Comparison of ENCODE assay signal across 1 cellular context in the genomic region with DNA sequence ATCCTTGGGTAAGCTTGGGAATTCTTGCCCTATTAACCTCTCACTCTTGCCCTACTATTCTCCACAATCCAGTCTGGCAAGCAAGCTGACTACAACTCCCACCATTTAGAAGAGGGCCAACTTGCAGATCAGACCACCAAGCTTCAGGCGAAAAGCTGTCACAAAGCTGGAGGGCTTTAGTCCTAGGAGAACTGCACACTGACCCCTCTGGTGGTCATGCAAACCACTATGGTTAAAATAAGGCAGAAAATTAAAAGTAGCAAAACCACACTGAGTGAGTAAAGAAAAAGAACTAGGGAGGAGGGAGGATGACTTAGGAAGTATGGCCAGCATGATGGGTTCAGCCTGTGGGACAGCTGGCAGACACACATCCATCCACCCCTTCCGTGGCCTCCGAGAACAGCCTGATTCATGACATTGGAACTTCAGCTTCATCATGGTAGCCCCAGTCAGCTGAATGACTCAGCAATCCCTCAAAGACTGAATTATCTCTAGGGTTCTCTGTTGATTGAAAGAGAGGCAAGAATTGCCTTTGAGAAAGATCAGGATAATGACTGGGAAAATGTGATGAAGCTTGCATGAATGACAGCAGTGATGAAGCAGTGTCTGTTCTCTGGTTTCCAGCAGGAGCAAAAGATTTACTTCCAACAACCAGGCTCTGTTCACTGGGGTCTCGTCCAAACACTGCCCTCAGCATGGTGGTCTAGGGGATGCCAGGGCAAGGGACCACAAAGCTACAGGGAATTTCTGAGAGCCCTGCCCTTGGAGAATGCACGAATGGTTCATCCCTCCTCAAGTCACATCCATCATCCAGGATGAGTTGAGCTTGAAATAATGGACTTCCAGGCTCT.
TF ChIP-seq lines count a peak whose summit lies in the region.

No MANE protein-coding gene starts in this region.

TF ChIP-seq in HEK293, 187 proteins besides CTCF, POLR2A, EP300 and RAD21 (continued from another document):
- TF ChIP-seq ZNF266 (tag by site-specific recombination; IDR thresholded peaks at IDR 0.05; ENCODE audit: low read depth) (no peak), ZNF366 (tag by site-specific recombination; conservative IDR thresholded peaks at IDR 0.05) (0 out of 2 replicates have a peak, but pooled peaks have one; percentile 16), ZFP37 (tag by site-specific recombination; IDR thresholded peaks at IDR 0.05) (0 out of 2 replicates have a peak, but pooled peaks have one; percentile 58), SP2 (tag by site-specific recombination; IDR thresholded peaks at IDR 0.05) (no peak), ZNF391 (tag by site-specific recombination; IDR thresholded peaks at IDR 0.05; ENCODE audit: borderline replicate concordance, low read depth) (no peak), ZNF112 (tag by site-specific recombination; IDR thresholded peaks at IDR 0.05) (no peak), TCF7L2 (IDR thresholded peaks at IDR 0.05; ENCODE audit: borderline replicate concordance, low read depth, low read length) (no peak), ZNF670 (tag by site-specific recombination; IDR thresholded peaks at IDR 0.05; ENCODE audit: low read depth) (no peak), ZNF324 (tag by site-specific recombination; IDR thresholded peaks at IDR 0.05) (no peak), ZNF292 (tag by site-specific recombination; IDR thresholded peaks at IDR 0.05; ENCODE audit: borderline replicate concordance, low read depth) (no peak)
- TF ChIP-seq, protein P1, sequence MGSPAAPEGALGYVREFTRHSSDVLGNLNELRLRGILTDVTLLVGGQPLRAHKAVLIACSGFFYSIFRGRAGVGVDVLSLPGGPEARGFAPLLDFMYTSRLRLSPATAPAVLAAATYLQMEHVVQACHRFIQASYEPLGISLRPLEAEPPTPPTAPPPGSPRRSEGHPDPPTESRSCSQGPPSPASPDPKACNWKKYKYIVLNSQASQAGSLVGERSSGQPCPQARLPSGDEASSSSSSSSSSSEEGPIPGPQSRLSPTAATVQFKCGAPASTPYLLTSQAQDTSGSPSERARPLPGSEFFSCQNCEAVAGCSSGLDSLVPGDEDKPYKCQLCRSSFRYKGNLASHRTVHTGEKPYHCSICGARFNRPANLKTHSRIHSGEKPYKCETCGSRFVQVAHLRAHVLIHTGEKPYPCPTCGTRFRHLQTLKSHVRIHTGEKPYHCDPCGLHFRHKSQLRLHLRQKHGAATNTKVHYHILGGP (tag by site-specific recombination; IDR thresholded peaks at IDR 0.05), result no peak
- TF ChIP-seq, protein P2, sequence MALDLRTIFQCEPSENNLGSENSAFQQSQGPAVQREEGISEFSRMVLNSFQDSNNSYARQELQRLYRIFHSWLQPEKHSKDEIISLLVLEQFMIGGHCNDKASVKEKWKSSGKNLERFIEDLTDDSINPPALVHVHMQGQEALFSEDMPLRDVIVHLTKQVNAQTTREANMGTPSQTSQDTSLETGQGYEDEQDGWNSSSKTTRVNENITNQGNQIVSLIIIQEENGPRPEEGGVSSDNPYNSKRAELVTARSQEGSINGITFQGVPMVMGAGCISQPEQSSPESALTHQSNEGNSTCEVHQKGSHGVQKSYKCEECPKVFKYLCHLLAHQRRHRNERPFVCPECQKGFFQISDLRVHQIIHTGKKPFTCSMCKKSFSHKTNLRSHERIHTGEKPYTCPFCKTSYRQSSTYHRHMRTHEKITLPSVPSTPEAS (tag by site-specific recombination; IDR thresholded peaks at IDR 0.05), result no peak
- TF ChIP-seq, protein P3, sequence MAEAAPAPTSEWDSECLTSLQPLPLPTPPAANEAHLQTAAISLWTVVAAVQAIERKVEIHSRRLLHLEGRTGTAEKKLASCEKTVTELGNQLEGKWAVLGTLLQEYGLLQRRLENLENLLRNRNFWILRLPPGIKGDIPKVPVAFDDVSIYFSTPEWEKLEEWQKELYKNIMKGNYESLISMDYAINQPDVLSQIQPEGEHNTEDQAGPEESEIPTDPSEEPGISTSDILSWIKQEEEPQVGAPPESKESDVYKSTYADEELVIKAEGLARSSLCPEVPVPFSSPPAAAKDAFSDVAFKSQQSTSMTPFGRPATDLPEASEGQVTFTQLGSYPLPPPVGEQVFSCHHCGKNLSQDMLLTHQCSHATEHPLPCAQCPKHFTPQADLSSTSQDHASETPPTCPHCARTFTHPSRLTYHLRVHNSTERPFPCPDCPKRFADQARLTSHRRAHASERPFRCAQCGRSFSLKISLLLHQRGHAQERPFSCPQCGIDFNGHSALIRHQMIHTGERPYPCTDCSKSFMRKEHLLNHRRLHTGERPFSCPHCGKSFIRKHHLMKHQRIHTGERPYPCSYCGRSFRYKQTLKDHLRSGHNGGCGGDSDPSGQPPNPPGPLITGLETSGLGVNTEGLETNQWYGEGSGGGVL (tag by site-specific recombination; IDR thresholded peaks at IDR 0.05), result 0 out of 2 replicates have a peak, but pooled peaks have one; percentile 18
